Comparison of ENCODE assay signal across 1 cellular context in genomic region chr11:72740562-72741428, GRCh38.
TF ChIP-seq lines count a peak whose summit lies in the region.

No MANE protein-coding gene starts in this region.

TF ChIP-seq in HepG2, 621 proteins besides CTCF, POLR2A, EP300 and RAD21:
- TF ChIP-seq ZNF430 (CRISPR knock-in tag; IDR thresholded peaks at IDR 0.05) (0 out of 2 replicates have a peak, but pooled peaks have one; percentile 19), ZNF343 (CRISPR knock-in tag; IDR thresholded peaks at IDR 0.05) (no peak), TCF7 (IDR thresholded peaks at IDR 0.05; ENCODE audit: low read depth) (no peak)
TF ChIP-seq in HepG2: peak in this region for 1.
